ENCODE assay signal across 8 cellular contexts in the genomic region with DNA sequence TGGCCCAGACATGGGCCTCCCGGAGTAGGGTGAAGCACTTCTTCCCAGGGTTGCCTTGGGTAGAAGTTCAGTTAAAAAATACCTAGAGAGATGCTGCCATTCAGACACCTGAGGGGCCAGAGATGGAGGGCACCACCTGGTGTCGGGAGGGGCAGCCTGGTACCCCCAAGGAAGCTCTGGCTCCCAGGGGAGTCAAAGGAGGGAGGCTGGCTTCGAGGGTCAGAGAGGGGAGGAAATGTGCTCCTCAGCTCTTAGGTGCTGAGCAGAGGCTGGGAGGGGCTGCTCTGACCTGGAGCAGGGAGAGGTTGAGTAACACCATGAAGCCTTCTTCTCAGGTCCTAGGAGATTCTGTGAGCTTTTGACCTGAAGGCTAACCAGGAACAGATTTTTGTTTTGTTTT. TPM values are rescaled to one million over a fixed set of nuclear protein-coding genes. Genes with fewer than 3 reads are reported as not detected.
A peak's percentile ranks its signal among the peaks of the same experiment; 100 is the strongest.
DNase-seq lines count a peak whose midpoint lies in the region; ATAC-seq and TF ChIP-seq lines count a peak whose summit lies in the region.

No MANE protein-coding gene starts in this region.

- H2AFZ ChIP-seq in Loucy (ENCODE audit: low read length) (no peak overlapping the region), neuron (ENCODE audit: low read depth, low read length) (no peak overlapping the region)

- DNase-seq in BJ (ENCODE audit: low read depth), result no peak
- DNase-seq in colonic mucosa, result no peak
- DNase-seq in prostate gland (ENCODE audit: low spot score), result no peak
- DNase-seq in UCSD-AML1 (lab: John Stamatoyannopoulos, UW; ENCODE audit: unreplicated experiment), result no peak

- H3K9ac ChIP-seq in Loucy (ENCODE audit: low read depth, low read length, poor library complexity, severe bottlenecking) (peak overlapping the region; percentile 75), colonic mucosa (ENCODE audit: low read depth in 2 of 2, low read length in 2 of 2) (peak overlapping the region in 1 of 2 donors; percentile 81)

- H3K9me3 ChIP-seq in Loucy (ENCODE audit: insufficient read depth, low read depth, low read length) (no peaks in the 10 kb centered on the region), colonic mucosa (no peaks in the 10 kb centered on the region), neuron (ENCODE audit: low read length) (no peaks in the 10 kb centered on the region), prostate gland (no peaks in the 10 kb centered on the region)

- H3F3A ChIP-seq in Loucy (ENCODE audit: low read depth), result no peaks in the 10 kb centered on the region

- H3K4me3 ChIP-seq in BJ (ENCODE audit: low read depth, low read length) (peak overlapping the region; percentile 12; the same call in 1 of the 2 replicates), Loucy (ENCODE audit: low read length, poor library complexity, severe bottlenecking) (peak overlapping the region; percentile 87), colonic mucosa (peak overlapping the region; percentile 90), neuron (ENCODE audit: low read length) (peak overlapping the region; percentile 88), prostate gland (no peak overlapping the region)

- no peaks in the 10 kb centered on the region for H4K20me1 ChIP-seq in Loucy (ENCODE audit: insufficient read depth, low read length, poor library complexity, severe bottlenecking)

- WGBS in prostate gland, result 44% methylated on average over 3 of the region's 3 CpGs

- TF ChIP-seq POLR2A in prostate gland (IDR thresholded peaks at IDR 0.05), result no peak

- TF ChIP-seq CTCF in BJ (IDR thresholded peaks at IDR 0.05; ENCODE audit: insufficient read depth, low read depth, low read length), result no peak
- no peak for TF ChIP-seq CTCF in Loucy (conservative IDR thresholded peaks at IDR 0.05; ENCODE audit: low read length)
- no peak for TF ChIP-seq CTCF in colonic mucosa (IDR thresholded peaks at IDR 0.05)
- no peak for TF ChIP-seq CTCF in prostate gland (IDR thresholded peaks at IDR 0.05)

- H3K27me3 ChIP-seq in BJ (ENCODE audit: control insufficient read depth, insufficient read depth, low read length) (no peaks in the 10 kb centered on the region), Loucy (ENCODE audit: insufficient read depth, low read length, poor library complexity, severe bottlenecking) (no peaks in the 10 kb centered on the region), colonic mucosa (no peaks in the 10 kb centered on the region), neuron (ENCODE audit: insufficient read depth, low read length) (no peaks in the 10 kb centered on the region), prostate gland (replicated peaks; ENCODE audit: insufficient read depth) (no peaks in the 10 kb centered on the region)

- H3K79me2 ChIP-seq in Loucy (ENCODE audit: insufficient read depth, low read length), result peaks cover 18% of the 10 kb centered on the region; the same call in 1 of the 2 replicates

- H3K36me3 ChIP-seq in BJ (ENCODE audit: control insufficient read depth, insufficient read depth, low read length) (0 out of 2 replicates have a peak, but pooled peaks cover 1% of the 10 kb centered on the region), Loucy (ENCODE audit: insufficient read depth, low read length) (no peaks in the 10 kb centered on the region), colonic mucosa (no peaks in the 10 kb centered on the region), neuron (ENCODE audit: insufficient read depth, low read length) (no peaks in the 10 kb centered on the region), prostate gland (no peaks in the 10 kb centered on the region)

- H3K4me1 ChIP-seq in Loucy (ENCODE audit: insufficient read depth, low read length, poor library complexity, severe bottlenecking) (peaks cover 53% of the 10 kb centered on the region), colonic mucosa (no peaks in the 10 kb centered on the region), neuron (ENCODE audit: insufficient read depth, low read length) (peaks cover 30% of the 10 kb centered on the region), prostate gland (replicated peaks) (no peaks in the 10 kb centered on the region)

- POLR2A ChIA-PET in BJ (lab: Charles Lee), result interaction anchor here (0.6 kb wide), 1 partner anchor 159 kb away, joined by 22 read pairs; no protein-coding TSS in a partner anchor

- H3K27ac ChIP-seq in colonic mucosa (no peak overlapping the region), prostate gland (no peak overlapping the region)

- H3K4me2 ChIP-seq in Loucy (ENCODE audit: low read depth, low read length, poor library complexity, severe bottlenecking), result peak overlapping the region; percentile 92

- H3K9me2 ChIP-seq in Loucy (replicated peaks; ENCODE audit: low read depth, low read length), result no peaks in the 10 kb centered on the region

- ATAC-seq in HG02798 (IDR thresholded peaks at IDR 0.05; ENCODE audit: poor library complexity, unreplicated experiment) (no peak), GM21515 (IDR thresholded peaks at IDR 0.05; ENCODE audit: unreplicated experiment) (no peak)

- CTCF ChIA-PET in BJ (lab: Yijun Ruan, JAX), result interaction anchor here (2.1 kb wide), 1 partner anchor 143 kb away, joined by 4 read pairs; no protein-coding TSS in a partner anchor

- intact Hi-C loops in colonic mucosa (cut with DNase I) (no loop called here), prostate gland (cut with DNase I) (no loop called here)

RNA-seq across cellular contexts. Expression of a gene that starts 1.1 kb away (rescaled TPM):
- polyA plus RNA-seq in BJ (2011; rRNA removed), result 4.2 and 6.3 TPM in 2 replicates
- polyA minus RNA-seq in BJ (2011; rRNA and poly(A)+ RNA removed), result 6.9 and 7.7 TPM in 2 replicates
- total RNA-seq in colonic mucosa (1 to 10 TPM; 5.2 to 5.6 TPM), prostate gland (10 to 100 TPM in 1 of 2 donors, 1 to 10 TPM in 1; 3.4 to 13.6 TPM)

RNA-seq across cellular contexts. Expression of a gene that starts 1.4 kb away (rescaled TPM):
- 11.8 and 16.3 TPM in 2 replicates for polyA plus RNA-seq in BJ (2011; rRNA removed)
- 29.5 and 40.1 TPM in 2 replicates for polyA minus RNA-seq in BJ (2011; rRNA and poly(A)+ RNA removed)
- total RNA-seq in colonic mucosa (1 to 10 TPM; 7.5 to 9.2 TPM), prostate gland (10 to 100 TPM in 1 of 2 donors, 1 to 10 TPM in 1; 7.3 to 12.2 TPM)

RNA-seq across cellular contexts. Expression of a gene that starts 50.4 kb away (rescaled TPM):
- 33.9 and 69.3 TPM in 2 replicates for polyA plus RNA-seq in BJ (2011; rRNA removed)
- 23.4 and 29.0 TPM in 2 replicates for polyA minus RNA-seq in BJ (2011; rRNA and poly(A)+ RNA removed)
- total RNA-seq in colonic mucosa (10 to 100 TPM; 22.7 to 40.1 TPM), prostate gland (10 to 100 TPM; 34.0 to 50.3 TPM)

Comparison
In these comparisons a context has a peak if more than half of its experiments do, and no peak if none do; other contexts are left out.
1. H3K4me3 ChIP-seq: peak in BJ (single experiment), Loucy (single experiment), colonic mucosa (single experiment) and neuron (single experiment); none in prostate gland (0 of 2).